In genomic region chr12:55355333-55355732, GRCh38 we compare ENCODE assay signal across 4 cellular contexts. TPM values are rescaled to one million over a fixed set of nuclear protein-coding genes. Genes with fewer than 3 reads are reported as not detected.
"Had no signal": no experiment of that assay in that cellular context is flagged by ENCODE, and none has a peak within 500 bp of the region (broad histone marks: within the 10 kb centered on the region; RNA-seq: fewer than 3 reads in every experiment).

No MANE protein-coding gene starts in this region.

RNA-seq across cellular contexts. Expression of gene OR6C75, which starts 7.4 kb away (rescaled TPM):
- total RNA-seq: HepG2, HFFc6, HT1080 had no signal
- polyA plus RNA-seq: HepG2, IgD-negative memory B cell had no signal

RNA-seq across cellular contexts. Expression of gene OR6C3, which starts 24.8 kb away (rescaled TPM):
- total RNA-seq: HepG2, HFFc6, HT1080 had no signal
- polyA plus RNA-seq: HepG2, IgD-negative memory B cell had no signal

RNA-seq across cellular contexts. Expression of gene OR6C1, which starts 41.2 kb away (rescaled TPM):
- total RNA-seq: HepG2, HFFc6, HT1080 had no signal
- polyA plus RNA-seq: HepG2, IgD-negative memory B cell had no signal

RNA-seq across cellular contexts. Expression of gene OR6C65, which starts 45.0 kb away (rescaled TPM):
- total RNA-seq: HepG2, HFFc6, HT1080 had no signal
- polyA plus RNA-seq: HepG2, IgD-negative memory B cell had no signal

RNA-seq across cellular contexts. Expression of gene OR6C6, which starts 59.0 kb away (rescaled TPM):
- total RNA-seq: HepG2, HFFc6, HT1080 had no signal
- polyA plus RNA-seq: HepG2, IgD-negative memory B cell had no signal
